Comparison of ENCODE assay signal across 8 cellular contexts in the genomic region with DNA sequence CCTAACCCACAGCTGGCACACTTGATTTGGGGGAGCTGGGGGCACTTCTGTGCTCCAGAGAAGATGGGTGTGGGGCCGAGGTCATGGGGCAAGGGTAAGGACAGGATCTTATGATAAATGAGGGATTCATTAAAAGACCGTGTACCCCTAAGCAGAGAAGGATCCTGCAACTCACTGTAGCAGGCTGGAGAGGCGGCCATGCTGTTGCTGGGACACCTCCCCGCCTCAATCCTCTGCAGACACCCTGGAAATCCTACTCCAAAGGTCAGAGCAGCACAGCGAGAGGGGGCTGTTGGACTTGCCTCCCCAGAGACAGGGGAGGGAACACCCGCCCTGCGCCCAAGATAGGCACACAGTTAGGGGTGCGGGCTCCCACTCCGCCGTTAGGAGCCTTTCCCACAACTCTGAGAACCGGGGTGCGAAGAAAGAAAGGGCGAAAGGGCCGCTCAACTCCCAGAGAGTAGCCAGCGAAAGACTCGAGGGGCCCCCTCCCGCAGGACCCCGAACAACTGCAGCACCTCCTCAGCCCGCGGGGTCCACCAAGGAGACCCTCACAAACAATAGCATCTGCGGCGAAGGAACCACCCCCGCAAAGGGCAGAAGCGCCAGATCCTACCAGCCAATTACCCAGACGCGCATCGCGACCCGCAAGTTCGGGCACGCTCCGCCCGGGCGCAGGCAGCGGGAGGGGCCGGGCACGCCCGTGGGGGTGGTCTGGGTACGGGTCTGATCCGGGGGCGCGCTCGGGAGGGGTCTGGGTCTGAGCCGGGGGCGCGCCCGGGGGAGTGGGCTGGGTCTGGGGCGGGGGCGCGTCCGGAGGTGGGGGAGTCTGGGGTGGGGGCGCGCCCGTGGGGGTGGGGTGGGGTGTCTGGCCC. TPM values are rescaled to one million over a fixed set of nuclear protein-coding genes. Genes with fewer than 3 reads are reported as not detected.
DNase-seq lines count a peak whose midpoint lies in the region; ATAC-seq, FAIRE-seq and TF ChIP-seq lines count a peak whose summit lies in the region.

No MANE protein-coding gene starts in this region.

- H3K9ac ChIP-seq in ES-I3 (ENCODE audit: low read depth, low read length) (peak overlapping the region; percentile 68), MM.1S (ENCODE audit: low read length) (no peak overlapping the region)

- DNase-seq in NCI-H526 treated with DMSO at 0.1 percent for 48 hours (lab: John Stamatoyannopoulos, UW) = peak; percentile 13
- DNase-seq in epithelial cell of proximal tubule (ENCODE audit: low read depth) = no peak
- DNase-seq in ovary = peak in 3 of 5 donors; percentile 35 to 72 (median 68)
- DNase-seq in GM12891 (ENCODE audit: insufficient read length, low spot score) = no peak
- DNase-seq in MM.1S = no peak

- no peaks in the 10 kb centered on the region for H3K79me2 ChIP-seq in MM.1S (ENCODE audit: low read length)

- no peak for TF ChIP-seq EP300 in ovary (IDR thresholded peaks at IDR 0.05)

- H3K27me3 ChIP-seq in ovary (no peaks in the 10 kb centered on the region), MM.1S (replicated peaks; ENCODE audit: insufficient read depth, low read length) (no peaks in the 10 kb centered on the region)

- no peaks in the 10 kb centered on the region for H3K9me2 ChIP-seq in MM.1S (replicated peaks; ENCODE audit: insufficient read depth, low read length)

- H4K20me1 ChIP-seq in MM.1S (ENCODE audit: insufficient read depth, low read length) = no peaks in the 10 kb centered on the region

- no peak for TF ChIP-seq CTCF in epithelial cell of proximal tubule (conservative IDR thresholded peaks at IDR 0.05; ENCODE audit: low read depth, low read length)
- TF ChIP-seq CTCF in ovary (IDR thresholded peaks at IDR 0.05) = no peak
- no peak for TF ChIP-seq CTCF in MM.1S (IDR thresholded peaks at IDR 0.05; ENCODE audit: low read length)

- H3K36me3 ChIP-seq in ES-I3 (ENCODE audit: insufficient read depth, low read length) (no peaks in the 10 kb centered on the region), ovary (no peaks in the 10 kb centered on the region), MM.1S (replicated peaks; ENCODE audit: insufficient read depth, low read length) (no peaks in the 10 kb centered on the region)

- H3K4me1 ChIP-seq in ES-I3 (ENCODE audit: insufficient read depth, low read length) = no peaks in the 10 kb centered on the region
- H3K4me1 ChIP-seq in ovary (ENCODE audit: insufficient read depth) = peaks cover 2% of the 10 kb centered on the region
- H3K4me1 ChIP-seq in MM.1S (ENCODE audit: low read length) = no peaks in the 10 kb centered on the region

- ATAC-seq in HG03439 (IDR thresholded peaks at IDR 0.05; ENCODE audit: unreplicated experiment) (no peak), GM21528 (IDR thresholded peaks at IDR 0.05; ENCODE audit: low FRiP score, unreplicated experiment) (no peak)

- H3F3A ChIP-seq in MM.1S (ENCODE audit: insufficient read depth, low read length) = no peaks in the 10 kb centered on the region

- WGBS in ovary, 3 donors = 5 to 14% (median 6%) methylated on average over 31 to 54 of the region's 54 CpGs

- H3K4me3 ChIP-seq in epithelial cell of proximal tubule (ENCODE audit: low read depth, low read length) = peak overlapping the region; percentile 61
- peak overlapping the region; percentile 85 for H3K4me3 ChIP-seq in ovary
- no peak overlapping the region for H3K4me3 ChIP-seq in MM.1S (ENCODE audit: low read length)

- no peaks in the 10 kb centered on the region for H3K9me3 ChIP-seq in ES-I3 (ENCODE audit: control insufficient read depth, insufficient read depth, low read length)
- H3K9me3 ChIP-seq in ovary = no peaks in the 10 kb centered on the region
- no peaks in the 10 kb centered on the region for H3K9me3 ChIP-seq in MM.1S (replicated peaks; ENCODE audit: insufficient read depth, low read length)

- TF ChIP-seq POLR2A in ovary (IDR thresholded peaks at IDR 0.05) = no peak
- no peak for TF ChIP-seq POLR2A in GM12891 (IDR thresholded peaks at IDR 0.05; ENCODE audit: low read depth, low read length)

- intact Hi-C loops in ovary (cut with DNase I) = no loop called here

- H2AFZ ChIP-seq in MM.1S (ENCODE audit: low read length) = no peak overlapping the region

- no peak for FAIRE-seq in GM12891 (lab: Jason Lieb, UNC)

- H3K4me2 ChIP-seq in MM.1S (ENCODE audit: low read depth, low read length) = no peak overlapping the region

- H3K27ac ChIP-seq in ovary (peak overlapping the region; percentile 21 to 62), MM.1S (ENCODE audit: low read length) (no peak overlapping the region)

TF ChIP-seq in GM12891, 5 proteins besides CTCF, POLR2A, EP300 and RAD21:
- no peak for TF ChIP-seq POLR2AphosphoS5 (IDR thresholded peaks at IDR 0.05; ENCODE audit: low read depth, low read length)

RNA-seq across cellular contexts. Expression of a gene that starts 1.3 kb away (rescaled TPM):
- total RNA-seq in epithelial cell of proximal tubule (3.0 and 3.6 TPM in 2 replicates), ovary (10 to 100 TPM; 12.1 to 16.7 (median 12.5) TPM)
- polyA plus RNA-seq in ovary = 1 to 10 TPM; 8.2 to 9.6 TPM
- 2.9 TPM for polyA plus RNA-seq in GM12891 (2012; ENCODE audit: low read depth, missing spikeins)

Comparison
In these comparisons a context has a peak if more than half of its experiments do, and no peak if none do; other contexts are left out.
1. DNase-seq: peak in NCI-H526 treated with DMSO at 0.1 percent for 48 hours (single experiment) and ovary (3 of 5); none in epithelial cell of proximal tubule (single experiment), GM12891 (single experiment) and MM.1S (single experiment).